ENCODE assay signal across 8 cellular contexts in genomic region chr2:172710584-172711024, GRCh38. TPM values are rescaled to one million over a fixed set of nuclear protein-coding genes. Genes with fewer than 3 reads are reported as not detected.
A peak's percentile ranks its signal among the peaks of the same experiment; 100 is the strongest.
DNase-seq lines count a peak whose midpoint lies in the region; ATAC-seq and TF ChIP-seq lines count a peak whose summit lies in the region.

No MANE protein-coding gene starts in this region.

- H3K4me1 ChIP-seq in right atrium auricular region, result peaks cover 0 to 21% of the 10 kb centered on the region in 2 donors
- no peaks in the 10 kb centered on the region for H3K4me1 ChIP-seq in vagina

- H3K79me2 ChIP-seq in SU-DHL-6 (ENCODE audit: insufficient read depth, low read length), result no peaks in the 10 kb centered on the region

- H3K27me3 ChIP-seq in right atrium auricular region (no peaks in the 10 kb centered on the region), SU-DHL-6 (ENCODE audit: low read length) (no peaks in the 10 kb centered on the region), vagina (no peaks in the 10 kb centered on the region)

- no peak overlapping the region for H3K9ac ChIP-seq in SU-DHL-6 (ENCODE audit: low read length)

- H3K9me3 ChIP-seq in right atrium auricular region, result no peaks in the 10 kb centered on the region
- H3K9me3 ChIP-seq in SU-DHL-6 (ENCODE audit: insufficient read depth, low read length), result no peaks in the 10 kb centered on the region
- H3K9me3 ChIP-seq in vagina, result no peaks in the 10 kb centered on the region

- no peaks in the 10 kb centered on the region for H3F3A ChIP-seq in SU-DHL-6 (ENCODE audit: insufficient read depth)

- intact Hi-C loops in Right ventricle myocardium superior (cut with DNase I) (no loop called here), vagina (cut with DNase I) (no loop called here)

- H2AFZ ChIP-seq in SU-DHL-6 (ENCODE audit: low read depth, low read length, severe bottlenecking), result no peak overlapping the region

- ATAC-seq in Right ventricle myocardium superior (ENCODE audit: poor library complexity), result peak; percentile 78

- no peak for TF ChIP-seq POLR2A in vagina (IDR thresholded peaks at IDR 0.05)

- H3K9me2 ChIP-seq in SU-DHL-6 (replicated peaks; ENCODE audit: insufficient read depth, low read length), result no peaks in the 10 kb centered on the region

- TF ChIP-seq CTCF in right atrium auricular region (IDR thresholded peaks at IDR 0.05), result peak in 1 of 2 donors; percentile 70
- TF ChIP-seq CTCF in SU-DHL-6 (IDR thresholded peaks at IDR 0.05; ENCODE audit: insufficient read depth, low read length, poor library complexity, severe bottlenecking), result peak; percentile 53
- TF ChIP-seq CTCF in vagina (IDR thresholded peaks at IDR 0.05), result peak; percentile 33 to 56 (median 37)

- no peak overlapping the region for H3K4me2 ChIP-seq in SU-DHL-6 (ENCODE audit: low read depth, low read length, poor library complexity, severe bottlenecking)

- H3K27ac ChIP-seq in right atrium auricular region, result peak overlapping the region in 1 of 2 donors; percentile 49
- no peak overlapping the region for H3K27ac ChIP-seq in SU-DHL-6 (ENCODE audit: low read depth, low read length)
- H3K27ac ChIP-seq in vagina, result no peak overlapping the region

- H3K36me3 ChIP-seq in right atrium auricular region (no peaks in the 10 kb centered on the region), SU-DHL-6 (ENCODE audit: low read length) (no peaks in the 10 kb centered on the region), vagina (no peaks in the 10 kb centered on the region)

- H3K4me3 ChIP-seq in right atrium auricular region (no peak overlapping the region), SU-DHL-6 (ENCODE audit: insufficient read depth, low read length, poor library complexity, severe bottlenecking) (no peak overlapping the region), vagina (no peak overlapping the region)

- DNase-seq in Right ventricle myocardium superior (no peak), right atrium auricular region (ENCODE audit: low spot score) (no peak), NCI-H1092 treated with DMSO at 0.1 percent for 48 hours (lab: John Stamatoyannopoulos, UW) (peak; percentile 23), dedifferentiated amniotic fluid mesenchymal stem cell (ENCODE audit: extremely low spot score) (peak; percentile 93), lung microvascular endothelial cell (ENCODE audit: low read depth in 2 of 2) (peak; percentile 54 to 71), vagina (ENCODE audit: extremely low spot score in 2 of 2) (no peak), mucosa of gallbladder (ENCODE audit: low spot score) (no peak)

- H4K20me1 ChIP-seq in SU-DHL-6 (ENCODE audit: low read depth, low read length), result no peaks in the 10 kb centered on the region

RNA-seq across cellular contexts. Expression of gene RAPGEF4, which starts 25.0 kb away (rescaled TPM):
- total RNA-seq in Right ventricle myocardium superior, result 7.2 TPM
- 10 to 100 TPM in 1 of 2 donors, 1 to 10 TPM in 1; 6.2 to 14.1 TPM for total RNA-seq in right atrium auricular region
- total RNA-seq in lung microvascular endothelial cell, result 13.9 and 17.3 TPM in 2 replicates
- total RNA-seq in vagina, result 18.4 TPM
- 6.4 TPM for total RNA-seq in mucosa of gallbladder

Comparison
In these comparisons a context has a peak if more than half of its experiments do, and no peak if none do; other contexts are left out.
1. DNase-seq: peak in NCI-H1092 treated with DMSO at 0.1 percent for 48 hours (single experiment), dedifferentiated amniotic fluid mesenchymal stem cell (single experiment) and lung microvascular endothelial cell (2 of 2); none in Right ventricle myocardium superior (single experiment), right atrium auricular region (single experiment), vagina (0 of 2) and mucosa of gallbladder (single experiment).